ENCODE assay signal across 10 cellular contexts in genomic region chr14:27528328-27528727, GRCh38.
DNase-seq lines count a peak whose midpoint lies in the region; ATAC-seq and TF ChIP-seq lines count a peak whose summit lies in the region.
"Had no signal": no experiment of that assay in that cellular context is flagged by ENCODE, and none has a peak within 500 bp of the region (broad histone marks: within the 10 kb centered on the region; RNA-seq: fewer than 3 reads in every experiment).

No MANE protein-coding gene starts in this region.

- H4K20me1 ChIP-seq in KMS-11 (ENCODE audit: insufficient read depth) (no peaks in the 10 kb centered on the region), OCI-LY3 (ENCODE audit: insufficient read depth, low read length) (no peaks in the 10 kb centered on the region)

- H2AFZ ChIP-seq in KMS-11 (ENCODE audit: low read depth) (no peak overlapping the region), OCI-LY3 (ENCODE audit: low read depth, low read length) (no peak overlapping the region)

- H3K4me1 ChIP-seq in KMS-11 (ENCODE audit: low read depth, poor library complexity, severe bottlenecking), result no peaks in the 10 kb centered on the region
- H3K4me1 ChIP-seq in OCI-LY3 (ENCODE audit: low read length), result no peaks in the 10 kb centered on the region
- no peaks in the 10 kb centered on the region for H3K4me1 ChIP-seq in psoas muscle
- H3K4me1 ChIP-seq in body of pancreas, result no peaks in the 10 kb centered on the region

- intact Hi-C loops in psoas muscle (cut with DNase I), result loop anchor here in 1 of 2 donors (10.0 kb wide), 1 partner anchor 824 kb away; no protein-coding TSS in a partner anchor
- intact Hi-C loops in body of pancreas (cut with DNase I), result no loop called here

- in situ Hi-C loops in ACHN (cut with HindIII; ENCODE audit: low pct_ligation_motif_present, low pct_unique_long_range_greater_than_20kb, low sequenced_read_pairs), result no loop called here

- DNase-seq in ACHN (peak; percentile 47), fibroblast of mammary gland (ENCODE audit: low read depth) (peak; percentile 57), psoas muscle (no peak), body of pancreas (no peak)
- DNase-seq: DMS79 treated with DMSO at 0.1 percent for 48 hours had no signal

- H3K36me3 ChIP-seq in KMS-11 (ENCODE audit: insufficient read depth) (no peaks in the 10 kb centered on the region), OCI-LY3 (replicated peaks; ENCODE audit: low read depth, low read length) (no peaks in the 10 kb centered on the region), psoas muscle (ENCODE audit: insufficient read depth in 1 of 2, low read depth in 1 of 2) (no peaks in the 10 kb centered on the region), body of pancreas (replicated peaks in 1 of 2; ENCODE audit: insufficient read depth in 1 of 2, low read depth in 2 of 2) (no peaks in the 10 kb centered on the region)

- 3 to 10% (median 4%) methylated on average over 1 of the region's 1 CpG for WGBS in psoas muscle, 3 donors
- WGBS in body of pancreas, 2 donors, result 0 to 7% methylated on average over 1 of the region's 1 CpG

- H3K79me2 ChIP-seq in KMS-11 (ENCODE audit: insufficient read depth, low read depth) (no peaks in the 10 kb centered on the region), OCI-LY3 (ENCODE audit: low read length) (no peaks in the 10 kb centered on the region)

- no peak overlapping the region for H3K4me2 ChIP-seq in KMS-11
- no peak overlapping the region for H3K4me2 ChIP-seq in OCI-LY3 (ENCODE audit: low read length)

- TF ChIP-seq POLR2A in body of pancreas (IDR thresholded peaks at IDR 0.05), result no peak

- H3K9ac ChIP-seq in KMS-11, result no peak overlapping the region
- no peak overlapping the region for H3K9ac ChIP-seq in OCI-LY3 (ENCODE audit: low read length)

- H3K9me3 ChIP-seq in OCI-LY3 (ENCODE audit: insufficient read depth, low read length) (no peaks in the 10 kb centered on the region), psoas muscle (no peaks in the 10 kb centered on the region), body of pancreas (no peaks in the 10 kb centered on the region)

- no peaks in the 10 kb centered on the region for H3K27me3 ChIP-seq in KMS-11 (ENCODE audit: insufficient read depth, low read depth)
- no peaks in the 10 kb centered on the region for H3K27me3 ChIP-seq in OCI-LY3 (ENCODE audit: low read depth, low read length)
- H3K27me3 ChIP-seq in psoas muscle (ENCODE audit: insufficient read depth in 3 of 3, low read length in 2 of 3), result no peaks in the 10 kb centered on the region
- no peaks in the 10 kb centered on the region for H3K27me3 ChIP-seq in body of pancreas

- TF ChIP-seq CTCF in KMS-11 (conservative IDR thresholded peaks at IDR 0.05; ENCODE audit: low read depth, low read length), result peak; percentile 56
- peak; percentile 59 for TF ChIP-seq CTCF in OCI-LY3 (IDR thresholded peaks at IDR 0.05; ENCODE audit: low read depth, low read length)
- peak; percentile 60 for TF ChIP-seq CTCF in fibroblast of mammary gland (conservative IDR thresholded peaks at IDR 0.05; ENCODE audit: control insufficient read depth, insufficient read depth, low read depth, low read length)
- no peak for TF ChIP-seq CTCF in psoas muscle (IDR thresholded peaks at IDR 0.05)
- peak in 3 of 7 experiments; percentile 20 to 29 (median 23) for TF ChIP-seq CTCF in body of pancreas (IDR thresholded peaks at IDR 0.05)

- H3K4me3 ChIP-seq in KMS-11 (IDR thresholded peaks at IDR 0.05; ENCODE audit: insufficient read depth, low read depth, low read length), result no peak overlapping the region
- no peak overlapping the region for H3K4me3 ChIP-seq in OCI-LY3 (ENCODE audit: low read length)
- no peak overlapping the region for H3K4me3 ChIP-seq in fibroblast of mammary gland (ENCODE audit: control insufficient read depth, low read depth, low read length)
- H3K4me3 ChIP-seq in psoas muscle, result no peak overlapping the region
- H3K4me3 ChIP-seq in body of pancreas, result no peak overlapping the region
- H3K4me3 ChIP-seq: K562 had no signal

- H3K27ac ChIP-seq in KMS-11 (no peak overlapping the region), OCI-LY3 (ENCODE audit: low read length) (no peak overlapping the region), psoas muscle (no peak overlapping the region), body of pancreas (no peak overlapping the region)

- ATAC-seq in HG02642 (IDR thresholded peaks at IDR 0.05; ENCODE audit: poor library complexity, unreplicated experiment) (no peak), HG03280 (IDR thresholded peaks at IDR 0.05; ENCODE audit: unreplicated experiment) (no peak), psoas muscle (no peak), body of pancreas (no peak)
- ATAC-seq: K562 had no signal

Comparison
In these comparisons a context has a peak if more than half of its experiments do, and no peak if none do; other contexts are left out.
1. DNase-seq: peak in ACHN (single experiment) and fibroblast of mammary gland (single experiment); none in psoas muscle (0 of 2) and body of pancreas (0 of 4).